In genomic region chr6:99424022-99424421, GRCh38 we compare ENCODE assay signal across 8 cellular contexts. TPM values are rescaled to one million over a fixed set of nuclear protein-coding genes. Genes with fewer than 3 reads are reported as not detected.
A peak's percentile ranks its signal among the peaks of the same experiment; 100 is the strongest.
DNase-seq lines count a peak whose midpoint lies in the region; ATAC-seq and TF ChIP-seq lines count a peak whose summit lies in the region.

No MANE protein-coding gene starts in this region.

- no peaks in the 10 kb centered on the region for H3K27me3 ChIP-seq in transverse colon

- H3K27ac ChIP-seq in transverse colon, result peak overlapping the region; percentile 95 to 98 (median 96)

- 36 to 48% methylated on average over 5 of the region's 5 CpGs for WGBS in transverse colon (ENCODE audit: low coverage in 1 of 2), 2 donors

- H3K4me3 ChIP-seq in astrocyte of the cerebellum (ENCODE audit: low read depth, low read length) (peak overlapping the region; percentile 94), transverse colon (peak overlapping the region; percentile 12 to 74 (median 62))

- H3K4me1 ChIP-seq in transverse colon, result peaks cover 23 to 67% (median 41%) of the 10 kb centered on the region in 4 donors

- H3K27me3 Mint-ChIP-seq in activated T-cell treated with anti-CD3 and anti-CD28 coated beads, Interleukin-2, amount 50 U/mL, for 72 hours (ENCODE audit: low read depth), result no peaks in the 10 kb centered on the region
- H3K27me3 Mint-ChIP-seq in memory B cell, result no peaks in the 10 kb centered on the region

- H3K4me1 Mint-ChIP-seq in activated T-cell treated with anti-CD3 and anti-CD28 coated beads, Interleukin-2, amount 50 U/mL, for 72 hours (ENCODE audit: low read depth), result peaks cover 69% of the 10 kb centered on the region
- peaks cover 38% of the 10 kb centered on the region for H3K4me1 Mint-ChIP-seq in memory B cell

- H3K4me3 Mint-ChIP-seq in activated T-cell treated with anti-CD3 and anti-CD28 coated beads, Interleukin-2, amount 50 U/mL, for 72 hours, result peak overlapping the region; percentile 91 to 95
- H3K4me3 Mint-ChIP-seq in memory B cell, result peak overlapping the region; percentile 99

- no peak for ATAC-seq in activated T-cell treated with anti-CD3 and anti-CD28 coated beads, Interleukin-2, amount 50 U/mL, for 72 hours (replicated peaks in 1 of 2)
- ATAC-seq in memory B cell (ENCODE audit: low read depth) (no peak), HG03159 (IDR thresholded peaks at IDR 0.05; ENCODE audit: unreplicated experiment) (no peak), HG03457 (IDR thresholded peaks at IDR 0.05; ENCODE audit: unreplicated experiment) (no peak)

- H3K27ac Mint-ChIP-seq in activated T-cell treated with anti-CD3 and anti-CD28 coated beads, Interleukin-2, amount 50 U/mL, for 72 hours, result peak overlapping the region; percentile 97
- H3K27ac Mint-ChIP-seq in memory B cell, result peak overlapping the region; percentile 99

- H3K36me3 ChIP-seq in transverse colon, result no peaks in the 10 kb centered on the region

- H3K9me3 Mint-ChIP-seq in activated T-cell treated with anti-CD3 and anti-CD28 coated beads, Interleukin-2, amount 50 U/mL, for 72 hours, result no peaks in the 10 kb centered on the region
- H3K9me3 Mint-ChIP-seq in memory B cell, result no peaks in the 10 kb centered on the region

- in situ Hi-C loops in astrocyte of the cerebellum (cut with HindIII; ENCODE audit: low sequenced_read_pairs), result loop anchor here (5.0 kb wide), 1 partner anchor 88 kb away; no protein-coding TSS in a partner anchor
- in situ Hi-C loops in transverse colon (cut with MboI; ENCODE audit: low pct_ligation_motif_present in 1 of 4, low pct_unique_long_range_greater_than_20kb in 1 of 4, low sequenced_read_pairs in 3 of 4), result no loop called here

- TF ChIP-seq CTCF in astrocyte of the cerebellum (IDR thresholded peaks at IDR 0.05; ENCODE audit: low read depth, low read length, missing control alignments) (no peak), transverse colon (IDR thresholded peaks at IDR 0.05) (no peak)

- H3K36me3 Mint-ChIP-seq in activated T-cell treated with anti-CD3 and anti-CD28 coated beads, Interleukin-2, amount 50 U/mL, for 72 hours (ENCODE audit: insufficient read depth in 2 of 2), result peaks cover 5 to 25% of the 10 kb centered on the region in 2 donors
- H3K36me3 Mint-ChIP-seq in memory B cell, result peaks cover 8% of the 10 kb centered on the region

- no peak for DNase-seq in activated T-cell treated with anti-CD3 and anti-CD28 coated beads, Interleukin-2, amount 50 U/mL, for 72 hours
- DNase-seq in activated T-cell treated with anti-CD3 and anti-CD28 coated beads, Interleukin-2, amount 50 U/mL, for 48 hours, result no peak
- DNase-seq in astrocyte of the cerebellum (ENCODE audit: low read depth) (no peak), memory B cell (ENCODE audit: low spot score in 2 of 2) (no peak), transverse colon (no peak)
- no peak for DNase-seq in effector CD8-positive, alpha-beta T cell (lab: John Stamatoyannopoulos, UW)

- TF ChIP-seq EP300 in transverse colon (IDR thresholded peaks at IDR 0.05; ENCODE audit: low read depth), result no peak

- no peaks in the 10 kb centered on the region for H3K9me3 ChIP-seq in transverse colon

- intact Hi-C loops in transverse colon (cut with DNase I; ENCODE audit: low total_unique reads), result no loop called here

- no peak for TF ChIP-seq POLR2A in transverse colon (IDR thresholded peaks at IDR 0.05)

RNA-seq across cellular contexts. Expression of gene PNISR, which starts 1.1 kb away (rescaled TPM):
- 100 to 1,000 TPM; 183 to 192 TPM for total RNA-seq in activated T-cell treated with anti-CD3 and anti-CD28 coated beads, Interleukin-2, amount 50 U/mL, for 72 hours
- 100 to 1,000 TPM; 118 to 374 (median 219) TPM for total RNA-seq in transverse colon

RNA-seq across cellular contexts. Expression of gene COQ3, which starts 30.0 kb away (rescaled TPM):
- total RNA-seq in activated T-cell treated with anti-CD3 and anti-CD28 coated beads, Interleukin-2, amount 50 U/mL, for 72 hours, result 10 to 100 TPM in 1 of 2 donors, 1 to 10 TPM in 1; 7.0 to 11.8 TPM
- total RNA-seq in transverse colon, result 1 to 10 TPM in 2 of 4 donors, not detected in 2; 4.9 to 5.1 TPM
